ENCODE assay signal across 30 cellular contexts in genomic region chr3:172735014-172735413, GRCh38.
"Had no signal": no experiment of that assay in that cellular context is flagged by ENCODE, and none has a peak within 500 bp of the region (broad histone marks: within the 10 kb centered on the region; RNA-seq: fewer than 3 reads in every experiment).

No MANE protein-coding gene starts in this region.

- H3K36me3 ChIP-seq: neural progenitor cell, neutrophil, ovary, spleen, suprapubic skin, tibial artery, transverse colon, upper lobe of right lung, uterus had no signal

- H3K27ac ChIP-seq: neural progenitor cell, neutrophil, ovary, parathyroid adenoma, psoas muscle, skin epidermis, spleen, suprapubic skin, testis, tibial artery, transverse colon, upper lobe of right lung, uterus had no signal

- H3K4me3 ChIP-seq: neural progenitor cell, ovary, psoas muscle, skin epidermis, smooth muscle cell, spleen, suprapubic skin, testis, tibial artery, transverse colon, upper lobe of right lung, uterus had no signal

- ATAC-seq: naive thymus-derived CD4-positive, alpha-beta T cell; natural killer cell; psoas muscle; right cardiac atrium; sciatic nerve; stimulated activated memory B cell treated with anti-CD40 and anti-IgM and Interleukin-4, amounts not matched to agents 10 μg/mL and 1 μg/mL and 100 μg/mL, for 72 hours; stimulated activated naive CD8-positive, alpha-beta T cell treated with anti-CD3 and anti-CD28 coated beads, Interleukin-15, amount 100 ng/mL, for 72 hours; stimulated activated naive CD8-positive, alpha-beta T cell treated with anti-CD3 and anti-CD28 coated beads, Interleukin-15, Interleukin-2, amounts not matched to agents 100 U/mL and 50 U/mL, for 24 hours; upper lobe of right lung had no signal

- H3K9ac ChIP-seq: neural progenitor cell, parathyroid adenoma had no signal

- H2AFZ ChIP-seq: neural progenitor cell, parathyroid adenoma had no signal

- H3K4me1 ChIP-seq: neural progenitor cell, parathyroid adenoma, psoas muscle, spleen, suprapubic skin, testis, tibial artery, transverse colon, upper lobe of right lung, uterus had no signal

- H3K79me2 ChIP-seq: parathyroid adenoma had no signal

- DNase-seq: naive thymus-derived CD4-positive, alpha-beta T cell; natural killer cell; nucleus accumbens; ovary; posterior cingulate gyrus; psoas muscle; right cardiac atrium; spleen; stimulated activated CD4-positive, alpha-beta T cell treated with anti-CD3 and anti-CD28 coated beads, Interleukin-12 subunit alpha, Interleukin-12 subunit beta, amount 100 ng/mL, for 4 hours; stimulated activated CD4-positive, alpha-beta T cell treated with anti-CD3 and anti-CD28 coated beads, Interleukin-1b, Interleukin-23, amount 100 ng/mL, for 48 hours; stimulated activated CD4-positive, alpha-beta T cell treated with anti-CD3 and anti-CD28 coated beads, Interleukin-4, amount 100 ng/mL, for 1 hour; stimulated activated CD4-positive, alpha-beta T cell treated with anti-CD3 and anti-CD28 coated beads, Interleukin-4, amount 100 ng/mL, for 4 hours; stimulated activated CD8-positive, alpha-beta memory T cell treated with anti-CD3 and anti-CD28 coated beads, Interleukin-4, amount 100 ng/mL, for 48 hours; stimulated activated naive CD4-positive, alpha-beta T cell; stimulated activated naive CD8-positive, alpha-beta T cell treated with anti-CD3 and anti-CD28 coated beads, Interleukin-15, amount 100 ng/mL, for 72 hours; stimulated activated naive CD8-positive, alpha-beta T cell treated with anti-CD3 and anti-CD28 coated beads, Interleukin-15, Interleukin-2, amounts not matched to agents 100 U/mL and 50 U/mL, for 24 hours; substantia nigra; testis; tibial artery; transverse colon; upper lobe of right lung; uterus had no signal

- H3K27me3 ChIP-seq: neural progenitor cell, neutrophil, ovary, spleen, suprapubic skin, testis, tibial artery, transverse colon, upper lobe of right lung, uterus had no signal

- H3K9me3 ChIP-seq: neutrophil, ovary, psoas muscle, spleen, suprapubic skin, testis, tibial artery, transverse colon, upper lobe of right lung, uterus had no signal

- H3K4me2 ChIP-seq: neural progenitor cell, smooth muscle cell had no signal
